Comparison of ENCODE assay signal across 9 cellular contexts in genomic region chr4:101953949-101954348, GRCh38.
A peak's percentile ranks its signal among the peaks of the same experiment; 100 is the strongest.
DNase-seq lines count a peak whose midpoint lies in the region; ATAC-seq and TF ChIP-seq lines count a peak whose summit lies in the region.
"Had no signal": no experiment of that assay in that cellular context is flagged by ENCODE, and none has a peak within 500 bp of the region (broad histone marks: within the 10 kb centered on the region; RNA-seq: fewer than 3 reads in every experiment).

No MANE protein-coding gene starts in this region.

- intact Hi-C loops in thyroid gland (cut with DNase I) (no loop called here), ascending aorta (cut with DNase I) (no loop called here)

- WGBS in thyroid gland, 2 donors = 16 to 19% methylated on average over 4 of the region's 4 CpGs

- peak overlapping the region; percentile 10 to 45 (median 10) for H3K27ac ChIP-seq in thyroid gland
- H3K27ac ChIP-seq in ascending aorta = no peak overlapping the region

- no peak for TF ChIP-seq POLR2A in thyroid gland (IDR thresholded peaks at IDR 0.05)

- no peaks in the 10 kb centered on the region for H3K9me3 ChIP-seq in thyroid gland
- H3K9me3 ChIP-seq in ascending aorta = no peaks in the 10 kb centered on the region

- no peaks in the 10 kb centered on the region for H3K36me3 ChIP-seq in thyroid gland
- H3K36me3 ChIP-seq in ascending aorta = no peaks in the 10 kb centered on the region

- no peak for TF ChIP-seq CTCF in thyroid gland (IDR thresholded peaks at IDR 0.05)
- TF ChIP-seq CTCF in ascending aorta (IDR thresholded peaks at IDR 0.05) = no peak

- no peak overlapping the region for H3K4me3 ChIP-seq in thyroid gland (replicated peaks in 1 of 3)
- no peak overlapping the region for H3K4me3 ChIP-seq in ascending aorta

- DNase-seq in NCI-H510A treated with DMSO at 0.1 percent for 48 hours (lab: John Stamatoyannopoulos, UW) = peak; percentile 2
- no peak for DNase-seq in NCI-H510A (lab: John Stamatoyannopoulos, UW)
- peak; percentile 16 to 58 for DNase-seq in SW 1271 (lab: John Stamatoyannopoulos, UW)
- DNase-seq in iPS DF 19.7 (ENCODE audit: low read depth, low spot score) = peak; percentile 92
- DNase-seq in thyroid gland = peak; percentile 12 to 35
- DNase-seq in T1000 (lab: John Stamatoyannopoulos, UW) = no peak
- DNase-seq in ascending aorta (ENCODE audit: low spot score in 2 of 2) = no peak
- DNase-seq: T-helper 17 cell had no signal

- H3K4me1 ChIP-seq in thyroid gland = peaks cover 10% of the 10 kb centered on the region in 2 donors
- H3K4me1 ChIP-seq in ascending aorta = no peaks in the 10 kb centered on the region

- no peaks in the 10 kb centered on the region for H3K27me3 ChIP-seq in thyroid gland
- no peaks in the 10 kb centered on the region for H3K27me3 ChIP-seq in ascending aorta

- ATAC-seq in GM21786 (IDR thresholded peaks at IDR 0.05; ENCODE audit: unreplicated experiment) = no peak
- ATAC-seq: T-helper 17 cell had no signal

Comparison
In these comparisons a context has a peak if more than half of its experiments do, and no peak if none do; other contexts are left out.
1. DNase-seq: peak in NCI-H510A treated with DMSO at 0.1 percent for 48 hours (single experiment), SW 1271 (2 of 2), iPS DF 19.7 (single experiment) and thyroid gland (2 of 2); none in NCI-H510A (single experiment), T1000 (single experiment) and ascending aorta (0 of 2).
2. H3K27ac ChIP-seq: peak in thyroid gland (3 of 3); none in ascending aorta (0 of 2).